In the genomic region with DNA sequence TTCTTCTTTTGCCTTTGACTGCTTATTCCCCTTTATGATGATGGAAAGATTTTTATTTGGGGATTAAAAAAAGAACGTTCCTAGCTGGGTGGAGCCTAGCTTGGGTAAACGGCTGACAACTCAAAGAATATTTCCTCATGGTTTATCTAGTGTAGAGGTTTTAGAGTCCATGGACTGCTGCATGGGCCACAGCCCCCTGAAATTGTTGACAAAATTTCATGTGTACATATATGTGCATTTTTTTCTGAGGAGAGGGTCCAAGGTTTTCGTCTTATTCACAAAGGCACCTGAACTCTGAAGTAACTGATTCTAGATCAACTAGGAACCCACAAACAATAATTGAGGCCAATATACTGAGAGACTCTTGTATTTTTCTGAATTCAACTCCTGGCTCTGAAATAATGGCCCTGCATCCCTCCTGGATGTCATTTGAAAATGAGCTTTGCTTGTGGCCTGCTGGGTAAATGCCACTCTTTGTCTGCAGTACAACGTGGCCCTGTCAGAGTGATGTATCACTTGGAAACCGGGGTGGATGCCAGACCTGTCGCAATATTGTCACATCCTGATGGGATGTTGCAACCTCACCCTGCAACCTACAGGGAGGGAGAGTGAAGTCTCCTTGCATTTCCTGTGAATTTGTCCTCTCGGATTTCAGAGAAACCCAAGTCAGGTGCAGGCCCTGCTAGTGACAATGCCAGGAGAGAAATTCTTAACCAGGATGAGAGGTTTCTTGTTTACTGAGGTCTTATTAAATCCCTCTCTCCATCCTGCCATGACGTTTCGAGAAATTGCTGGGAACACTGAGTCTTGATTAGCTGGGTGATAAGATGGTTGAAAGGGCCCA, we compare ENCODE assay signal across 8 cellular contexts. TPM values are rescaled to one million over a fixed set of nuclear protein-coding genes. Genes with fewer than 3 reads are reported as not detected.
A peak's percentile ranks its signal among the peaks of the same experiment; 100 is the strongest.
DNase-seq lines count a peak whose midpoint lies in the region; ATAC-seq, FAIRE-seq and TF ChIP-seq lines count a peak whose summit lies in the region.

No MANE protein-coding gene starts in this region.

- no peaks in the 10 kb centered on the region for H3K9me3 ChIP-seq in endothelial cell of umbilical vein (replicated peaks; ENCODE audit: control insufficient read depth, insufficient read depth, low read length)

- no peak overlapping the region for H3K9ac ChIP-seq in endothelial cell of umbilical vein (replicated peaks; ENCODE audit: extremely low read depth, insufficient read depth, low read length)

- no peak overlapping the region for H3K4me3 ChIP-seq in endothelial cell of umbilical vein (replicated peaks in 1 of 3; ENCODE audit: insufficient read depth in 1 of 3, low read depth in 1 of 3, low read length in 3 of 3)

- no TSS peak for BruUV-seq in endothelial cell of umbilical vein (replicated peaks; lab: Mats Ljungman, UMichigan)

- H3K79me2 ChIP-seq in endothelial cell of umbilical vein (ENCODE audit: control insufficient read depth, insufficient read depth, low read length): no peaks in the 10 kb centered on the region

- H3K4me2 ChIP-seq in endothelial cell of umbilical vein (ENCODE audit: insufficient read depth, low read length): no peak overlapping the region

- H3K27me3 ChIP-seq in endothelial cell of umbilical vein (ENCODE audit: control insufficient read depth in 2 of 2, insufficient read depth in 2 of 2, low read length in 2 of 2): no peaks in the 10 kb centered on the region

- dilution Hi-C loops in endothelial cell of umbilical vein (cut with MboI; ENCODE audit: extremely low pct_ligation_motif_present, low sequenced_read_pairs): no loop called here

- DNase-seq in DMS53 (lab: John Stamatoyannopoulos, UW) (peak; percentile 72), NCI-H345 (lab: John Stamatoyannopoulos, UW) (peak; percentile 78), endothelial cell of umbilical vein (ENCODE audit: low read depth, low spot score) (no peak), occipital lobe (lab: John Stamatoyannopoulos, UW) (peak; percentile 49), HTR-8/SVneo (ENCODE audit: insufficient read length, low spot score) (no peak), dermis blood vessel endothelial cell (no peak)
- DNase-seq in activated CD4-positive, alpha-beta T cell treated with anti-CD3 and anti-CD28 coated beads for 1 hour: no peak

- no peak for TF ChIP-seq POLR2A in endothelial cell of umbilical vein (IDR thresholded peaks at IDR 0.05; ENCODE audit: low read depth, low read length)

- TF ChIP-seq CTCF in endothelial cell of umbilical vein (IDR thresholded peaks at IDR 0.05; ENCODE audit: extremely low read depth in 1 of 2, insufficient read depth in 1 of 2, low read depth in 1 of 2, low read length in 2 of 2): no peak

- CTCF ChIA-PET in endothelial cell of umbilical vein (lab: Charles Lee): no interaction called here

- ATAC-seq in GM21737 (IDR thresholded peaks at IDR 0.05; ENCODE audit: unreplicated experiment): no peak

- H3K36me3 ChIP-seq in endothelial cell of umbilical vein (ENCODE audit: control insufficient read depth in 2 of 2, extremely low read depth in 1 of 2, insufficient read depth in 2 of 2, low read length in 2 of 2): no peaks in the 10 kb centered on the region

- H3K4me1 ChIP-seq in endothelial cell of umbilical vein (ENCODE audit: control insufficient read depth, extremely low read depth, insufficient read depth, low read length): no peaks in the 10 kb centered on the region

- POLR2A ChIA-PET in endothelial cell of umbilical vein (lab: Charles Lee): no interaction called here

- FAIRE-seq in endothelial cell of umbilical vein (lab: Jason Lieb, UNC) (no peak), HTR-8/SVneo (lab: Jason Lieb, UNC) (no peak)

- no peaks in the 10 kb centered on the region for H4K20me1 ChIP-seq in endothelial cell of umbilical vein (replicated peaks; ENCODE audit: control insufficient read depth, extremely low read depth, insufficient read depth, low read length)

- no peaks in the 10 kb centered on the region for H3K9me1 ChIP-seq in endothelial cell of umbilical vein (replicated peaks; ENCODE audit: control insufficient read depth, extremely low read depth, insufficient read depth, low read length)

- peak overlapping the region; percentile 23 for H2AFZ ChIP-seq in endothelial cell of umbilical vein (ENCODE audit: low read depth, low read length)

- intact Hi-C loops in endothelial cell of umbilical vein (cut with micrococcal nuclease): no loop called here

- H3K27ac ChIP-seq in endothelial cell of umbilical vein (ENCODE audit: insufficient read depth, low read depth, low read length): no peak overlapping the region

TF ChIP-seq in endothelial cell of umbilical vein, 7 proteins besides CTCF, POLR2A, EP300 and RAD21:
- no peak for TF ChIP-seq FOS (IDR thresholded peaks at IDR 0.05; ENCODE audit: borderline replicate concordance, insufficient read depth, low read length)
- no peak for TF ChIP-seq MYC (IDR thresholded peaks at IDR 0.05; ENCODE audit: low read depth, low read length)
- TF ChIP-seq GATA2 (IDR thresholded peaks at IDR 0.05; ENCODE audit: insufficient read depth, insufficient read length, low read depth, low read length): no peak
- TF ChIP-seq POLR2AphosphoS5 (IDR thresholded peaks at IDR 0.05; ENCODE audit: insufficient read depth, low read depth, low read length): no peak
- TF ChIP-seq JUN (IDR thresholded peaks at IDR 0.05; ENCODE audit: borderline replicate concordance, insufficient read depth, insufficient read length, low read depth): no peak
- TF ChIP-seq EZH2 (IDR thresholded peaks at IDR 0.05; ENCODE audit: borderline replicate concordance, low read depth, low read length, severe bottlenecking): no peak
- TF ChIP-seq, protein P1, sequence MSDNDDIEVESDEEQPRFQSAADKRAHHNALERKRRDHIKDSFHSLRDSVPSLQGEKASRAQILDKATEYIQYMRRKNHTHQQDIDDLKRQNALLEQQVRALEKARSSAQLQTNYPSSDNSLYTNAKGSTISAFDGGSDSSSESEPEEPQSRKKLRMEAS (IDR thresholded peaks at IDR 0.05; ENCODE audit: insufficient read depth, insufficient read length): no peak

RNA-seq across cellular contexts. Expression of a gene that starts 33.8 kb away (rescaled TPM):
- total RNA-seq in endothelial cell of umbilical vein: not detected in 2 replicates
- polyA plus RNA-seq in endothelial cell of umbilical vein: not detected in 2 replicates
- polyA plus RNA-seq in endothelial cell of umbilical vein (2011; cell fraction: cytosol; rRNA removed): not detected in 2 replicates
- polyA plus RNA-seq in endothelial cell of umbilical vein (2011; cell fraction: nucleus; rRNA removed): not detected in 2 replicates
- polyA plus RNA-seq in endothelial cell of umbilical vein (2012): not detected in 2 replicates
- not detected in 2 replicates for polyA minus RNA-seq in endothelial cell of umbilical vein
- polyA minus RNA-seq in endothelial cell of umbilical vein (2011; cell fraction: cytosol; rRNA and poly(A)+ RNA removed): not detected
- not detected in 2 replicates for polyA minus RNA-seq in endothelial cell of umbilical vein (2011; cell fraction: nucleus; rRNA and poly(A)+ RNA removed)
- 0.16 TPM for total RNA-seq in occipital lobe
- 0.05 and 0.17 TPM in 2 replicates for total RNA-seq in dermis blood vessel endothelial cell

Comparison
In these comparisons a context has a peak if more than half of its experiments do, and no peak if none do; other contexts are left out.
1. DNase-seq: peak in DMS53 (single experiment), NCI-H345 (single experiment) and occipital lobe (single experiment); none in endothelial cell of umbilical vein (single experiment), activated CD4-positive, alpha-beta T cell treated with anti-CD3 and anti-CD28 coated beads for 1 hour (single experiment), HTR-8/SVneo (single experiment) and dermis blood vessel endothelial cell (single experiment).